In genomic region chr1:36411674-36412648, GRCh38 we compare ENCODE assay signal across 1 cellular context.
TF ChIP-seq lines count a peak whose summit lies in the region.

No MANE protein-coding gene starts in this region.

TF ChIP-seq in HepG2, 621 proteins besides CTCF, POLR2A, EP300 and RAD21:
- TF ChIP-seq U2AF1 (optimal IDR thresholded peaks at IDR 0.05; ENCODE audit: low read depth, low read length) (no peak), ZXDC (CRISPR knock-in tag; IDR thresholded peaks at IDR 0.05) (no peak), FOXC1 (CRISPR knock-in tag; IDR thresholded peaks at IDR 0.05; ENCODE audit: borderline replicate concordance) (no peak), GTF3A (CRISPR knock-in tag; conservative IDR thresholded peaks at IDR 0.05) (no peak), ZNF446 (CRISPR knock-in tag; IDR thresholded peaks at IDR 0.05) (no peak), NFIB (CRISPR knock-in tag; IDR thresholded peaks at IDR 0.05; ENCODE audit: borderline replicate concordance) (no peak), KIAA2018 (CRISPR knock-in tag; IDR thresholded peaks at IDR 0.05; ENCODE audit: borderline replicate concordance) (no peak), PHB2 (IDR thresholded peaks at IDR 0.05; ENCODE audit: partially characterized antibody) (no peak)
